ENCODE assay signal across 21 cellular contexts in the genomic region with DNA sequence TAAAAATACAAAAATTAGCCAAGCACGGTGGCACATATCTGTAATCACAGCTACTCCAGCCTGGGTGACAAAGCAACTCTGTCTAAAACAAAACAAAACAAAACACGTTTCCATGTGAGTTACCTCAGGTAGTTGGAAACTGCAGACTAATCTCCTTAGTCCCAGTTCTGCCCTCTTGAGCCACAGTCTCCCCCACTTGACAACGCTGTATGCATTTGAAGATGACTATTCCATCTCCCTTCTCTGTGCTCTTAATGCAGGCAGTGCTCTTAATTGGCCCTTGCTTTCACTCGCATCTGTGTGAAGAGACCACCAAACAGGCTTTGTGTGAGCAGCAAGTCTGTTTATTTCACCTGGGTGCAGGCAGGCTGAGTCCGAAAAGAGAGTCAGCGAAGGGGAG.
"Had no signal": no experiment of that assay in that cellular context is flagged by ENCODE, and none has a peak within 500 bp of the region (broad histone marks: within the 10 kb centered on the region; RNA-seq: fewer than 3 reads in every experiment).

No MANE protein-coding gene starts in this region.

- H3K27ac ChIP-seq: dorsolateral prefrontal cortex, heart left ventricle, pancreas, psoas muscle, spleen had no signal

- DNase-seq: cortex of kidney; dorsolateral prefrontal cortex; effector CD8-positive, alpha-beta T cell; heart left ventricle; hippocampal formation; left colon; left ventricle myocardium superior; mucosa of descending colon; natural killer cell; nucleus accumbens; pancreas; psoas muscle; spleen; stimulated activated CD4-positive, alpha-beta T cell treated with anti-CD3 and anti-CD28 coated beads, Interleukin-15, amount 100 ng/mL, for 24 hours; stimulated activated CD4-positive, alpha-beta T cell treated with anti-CD3 and anti-CD28 coated beads, Interleukin-1b, Interleukin-23, amount 100 ng/mL, for 48 hours; stimulated activated naive CD4-positive, alpha-beta T cell treated with Interleukin-2 at 50 U/mL for 16 hours had no signal

- ATAC-seq: esophagus mucosa, heart left ventricle, left colon, left ventricle myocardium superior, mucosa of descending colon, natural killer cell, pancreas, psoas muscle, sciatic nerve had no signal

- H3K4me3 Mint-ChIP-seq: natural killer cell, neural crest cell, type B pancreatic cell had no signal

- H3K9me3 ChIP-seq: heart left ventricle, mucosa of descending colon, pancreas, psoas muscle, spleen had no signal

- H3K27ac Mint-ChIP-seq: natural killer cell, type B pancreatic cell had no signal

- H3K4me3 ChIP-seq: dorsolateral prefrontal cortex, heart left ventricle, lung, mucosa of descending colon, pancreas, psoas muscle, spleen had no signal

- H3K36me3 ChIP-seq: heart left ventricle, pancreas, spleen had no signal

- H3K9me3 Mint-ChIP-seq: natural killer cell, neural crest cell, type B pancreatic cell had no signal

- H3K27me3 ChIP-seq: dorsolateral prefrontal cortex, heart left ventricle, pancreas, spleen had no signal

- H3K4me1 ChIP-seq: pancreas, psoas muscle, spleen had no signal

- H3K4me1 Mint-ChIP-seq: natural killer cell had no signal

- H3K36me3 Mint-ChIP-seq: natural killer cell, type B pancreatic cell had no signal
